Comparison of ENCODE assay signal across 8 cellular contexts in the genomic region with DNA sequence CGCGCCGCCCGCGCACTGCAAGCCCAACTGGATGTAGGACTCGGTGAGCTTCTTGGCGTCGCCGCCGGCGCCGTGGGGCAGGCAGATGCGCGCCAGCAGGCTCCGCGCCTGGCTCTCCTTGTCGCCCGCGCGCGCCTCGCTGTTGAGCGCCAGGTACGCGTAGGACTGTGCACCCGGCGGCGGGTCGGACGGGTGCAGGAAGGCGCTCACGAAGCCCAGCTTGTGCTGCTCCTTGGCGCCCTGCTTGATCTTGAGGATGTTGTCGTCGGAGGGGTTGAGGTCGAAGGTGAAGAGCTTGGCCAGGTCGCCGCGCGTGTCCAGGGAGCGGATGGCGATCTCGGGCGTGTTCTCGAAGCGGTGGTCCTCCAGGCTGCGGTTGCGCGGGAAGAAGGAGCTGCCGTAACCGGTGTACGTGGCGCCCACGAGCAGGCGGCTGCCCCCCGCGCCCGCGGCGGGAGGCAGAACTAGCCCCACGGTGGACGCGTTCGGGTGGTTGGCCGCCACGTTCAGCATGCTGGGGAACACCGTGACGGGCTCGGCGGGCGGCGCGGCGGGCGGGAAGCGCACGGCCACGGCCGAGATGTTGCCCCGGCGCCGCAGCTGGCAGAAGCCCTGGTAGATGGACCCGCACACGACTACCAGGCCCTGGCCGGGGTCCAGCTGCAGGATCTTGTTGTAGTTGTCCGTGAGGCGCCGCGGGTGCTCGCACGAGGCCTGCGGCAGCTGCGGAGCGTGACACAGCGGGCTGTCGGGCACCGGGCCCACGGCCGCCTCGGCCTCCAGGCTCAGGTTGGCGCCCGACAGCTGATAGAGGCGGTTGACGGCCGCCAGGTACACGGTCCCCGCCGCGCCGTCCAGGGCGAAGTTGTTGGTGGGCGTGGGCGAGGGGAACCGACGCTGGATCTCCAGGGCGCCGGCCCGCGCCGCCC. TPM values are rescaled to one million over a fixed set of nuclear protein-coding genes. Genes with fewer than 3 reads are reported as not detected.
A peak's percentile ranks its signal among the peaks of the same experiment; 100 is the strongest.
DNase-seq lines count a peak whose midpoint lies in the region; ATAC-seq and TF ChIP-seq lines count a peak whose summit lies in the region.

No MANE protein-coding gene starts in this region.

- in situ Hi-C loops in Caki2 (cut with HindIII; ENCODE audit: low pct_unique_long_range_greater_than_20kb, low sequenced_read_pairs) = no loop called here

- peak overlapping the region; percentile 97 for H3K27ac Mint-ChIP-seq in chondrocyte (ENCODE audit: unreplicated experiment)

- DNase-seq in Caki2 (ENCODE audit: low read depth) (peak; percentile 34), UCSD-AML1 (lab: John Stamatoyannopoulos, UW; ENCODE audit: unreplicated experiment) (peak; percentile 60), chondrocyte (ENCODE audit: low spot score) (no peak), left lobe of liver (ENCODE audit: low spot score) (no peak)
- DNase-seq in Jurkat, Clone E6-1 (ENCODE audit: low read depth, low spot score) = peak; percentile 15
- peak; percentile 18 for DNase-seq in stimulated activated CD8-positive, alpha-beta memory T cell treated with anti-CD3 and anti-CD28 coated beads, Interleukin-12 subunit alpha, Interleukin-12 subunit beta, amount 100 ng/mL, for 4 hours (ENCODE audit: low read depth)

- TF ChIP-seq CTCF in chondrocyte (IDR thresholded peaks at IDR 0.05) = peak; percentile 25

- H3K9me3 Mint-ChIP-seq in chondrocyte (ENCODE audit: low read depth) = no peaks in the 10 kb centered on the region

- ATAC-seq in left lobe of liver (peak; percentile 25), GM21528 (IDR thresholded peaks at IDR 0.05; ENCODE audit: low FRiP score, unreplicated experiment) (no peak), HG03565 (IDR thresholded peaks at IDR 0.05; ENCODE audit: unreplicated experiment) (no peak)

- H3K27me3 Mint-ChIP-seq in chondrocyte (ENCODE audit: low read depth) = no peaks in the 10 kb centered on the region

- peaks cover 2% of the 10 kb centered on the region for H3K36me3 Mint-ChIP-seq in chondrocyte (ENCODE audit: low read depth)

- peak overlapping the region; percentile 44 for H3K4me3 ChIP-seq in Jurkat, Clone E6-1 (ENCODE audit: low read length)

- H3K4me1 Mint-ChIP-seq in chondrocyte (ENCODE audit: low read depth) = peaks cover 77% of the 10 kb centered on the region

- H3K4me3 Mint-ChIP-seq in chondrocyte (ENCODE audit: unreplicated experiment) = peak overlapping the region; percentile 98

RNA-seq across cellular contexts. Expression of gene PLXND1, which starts 0.6 kb away (rescaled TPM):
- 29.0 and 74.1 TPM in 2 replicates for total RNA-seq in Caki2 (2014; rRNA removed; shearing (Covaris generic); ENCODE audit: low replicate concordance)
- 55.9 TPM for polyA plus RNA-seq in Jurkat, Clone E6-1 (2012; ENCODE audit: insufficient read depth, insufficient read length)
- total RNA-seq in chondrocyte = 267 to 284 TPM (median 270 TPM) in 3 replicates
- total RNA-seq in left lobe of liver = 29.5 TPM

Comparison
In these comparisons a context has a peak if more than half of its experiments do, and no peak if none do; other contexts are left out.
1. DNase-seq: peak in Caki2 (single experiment), Jurkat, Clone E6-1 (single experiment), UCSD-AML1 (single experiment) and stimulated activated CD8-positive, alpha-beta memory T cell treated with anti-CD3 and anti-CD28 coated beads, Interleukin-12 subunit alpha, Interleukin-12 subunit beta, amount 100 ng/mL, for 4 hours (single experiment); none in chondrocyte (single experiment) and left lobe of liver (single experiment).